1 cellular context compared by ENCODE assay signal in the genomic region with DNA sequence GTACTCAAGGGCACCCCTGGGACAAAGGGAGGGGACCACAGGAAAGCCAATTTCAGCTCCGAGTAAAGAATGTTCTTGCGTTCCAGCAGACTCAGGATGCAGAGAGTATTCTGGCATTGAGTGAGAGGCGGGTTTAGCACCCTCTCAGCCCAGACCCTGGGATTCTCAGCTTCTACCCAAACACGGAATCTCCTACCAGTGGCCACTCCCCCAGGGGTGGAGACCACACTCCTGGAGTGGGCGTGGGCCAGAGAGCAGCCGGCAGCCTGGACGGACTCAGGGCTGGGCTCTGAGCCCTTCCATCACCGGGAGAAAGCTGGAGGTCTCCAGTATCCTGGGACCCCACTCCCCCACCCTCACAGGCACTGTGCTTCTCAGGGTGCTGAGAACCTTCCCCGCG.
TF ChIP-seq lines count a peak whose summit lies in the region.

No MANE protein-coding gene starts in this region.

TF ChIP-seq in HCT116, 20 proteins besides CTCF, POLR2A, EP300 and RAD21 (continued from another document):
- no peak for TF ChIP-seq TCF7L2 (IDR thresholded peaks at IDR 0.05; ENCODE audit: borderline replicate concordance, extremely low read depth, insufficient read depth, insufficient read length)
- TF ChIP-seq, protein P1, sequence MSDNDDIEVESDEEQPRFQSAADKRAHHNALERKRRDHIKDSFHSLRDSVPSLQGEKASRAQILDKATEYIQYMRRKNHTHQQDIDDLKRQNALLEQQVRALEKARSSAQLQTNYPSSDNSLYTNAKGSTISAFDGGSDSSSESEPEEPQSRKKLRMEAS (IDR thresholded peaks at IDR 0.05): no peak
- TF ChIP-seq, protein P2, sequence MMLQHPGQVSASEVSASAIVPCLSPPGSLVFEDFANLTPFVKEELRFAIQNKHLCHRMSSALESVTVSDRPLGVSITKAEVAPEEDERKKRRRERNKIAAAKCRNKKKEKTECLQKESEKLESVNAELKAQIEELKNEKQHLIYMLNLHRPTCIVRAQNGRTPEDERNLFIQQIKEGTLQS (IDR thresholded peaks at IDR 0.05): no peak
TF ChIP-seq in HCT116: peak in this region for 0.
